In the genomic region with DNA sequence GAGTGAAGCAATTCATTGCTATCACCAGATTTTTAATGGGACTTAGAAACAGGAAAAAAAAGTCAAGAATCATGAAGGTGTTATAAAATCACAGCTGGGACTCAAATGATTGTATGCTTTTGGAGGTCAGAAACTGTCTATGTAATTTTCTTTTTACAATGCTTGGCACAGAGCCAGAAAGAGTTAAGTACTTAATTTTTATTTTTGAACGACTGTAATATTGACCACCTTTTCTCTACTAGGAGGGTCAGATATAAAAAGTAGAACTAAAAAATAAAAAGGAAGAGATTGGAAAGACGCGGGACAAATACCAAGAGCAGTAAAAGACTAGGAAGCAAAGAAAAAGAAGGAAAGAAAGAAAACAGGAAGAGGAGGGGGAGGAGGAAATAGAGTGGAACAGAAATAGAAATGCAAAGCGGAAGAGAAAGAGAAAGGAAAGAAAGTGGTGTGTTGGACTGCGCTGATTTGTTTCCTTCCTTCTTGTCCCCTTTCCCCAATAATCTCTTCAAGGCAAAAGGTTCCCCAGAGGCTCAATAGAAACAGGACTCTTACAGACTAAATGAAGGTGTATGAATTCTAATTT, we compare ENCODE assay signal across 12 cellular contexts. TPM values are rescaled to one million over a fixed set of nuclear protein-coding genes. Genes with fewer than 3 reads are reported as not detected.
DNase-seq lines count a peak whose midpoint lies in the region; ATAC-seq and TF ChIP-seq lines count a peak whose summit lies in the region.
"Had no signal": no experiment of that assay in that cellular context is flagged by ENCODE, and none has a peak within 500 bp of the region (broad histone marks: within the 10 kb centered on the region; RNA-seq: fewer than 3 reads in every experiment).

No MANE protein-coding gene starts in this region.

- H3K27ac ChIP-seq in left ventricle myocardium inferior (replicated peaks) = no peak overlapping the region
- H3K27ac ChIP-seq: heart right ventricle had no signal

- H3K9me3 ChIP-seq in left ventricle myocardium inferior (replicated peaks) = peaks cover under 1% of the 10 kb centered on the region

- TF ChIP-seq RAD21 in Ishikawa (IDR thresholded peaks at IDR 0.05; ENCODE audit: low read depth) = no peak

- H3K4me1 ChIP-seq in left ventricle myocardium inferior = no peaks in the 10 kb centered on the region

- H3K36me3 Mint-ChIP-seq in T-helper 1 cell treated with Interleukin-12 subunit alpha and Interleukin-12 subunit beta and Interleukin-4 antibody, amounts not matched to agents 30 μg/mL and 1 μg/mL, for 36 hours (ENCODE audit: low read depth) = peaks cover 27% of the 10 kb centered on the region
- no peaks in the 10 kb centered on the region for H3K36me3 Mint-ChIP-seq in activated CD8-positive, alpha-beta T cell treated with anti-CD3 and anti-CD28 coated beads for 36 hours (ENCODE audit: low read depth)
- no peaks in the 10 kb centered on the region for H3K36me3 Mint-ChIP-seq in natural killer cell

- POLR2A ChIA-PET in activated CD8-positive, alpha-beta T cell treated with anti-CD3 and anti-CD28 coated beads for 36 hours (lab: Charles Lee) = interaction anchor here (2.4 kb wide), 1 partner anchor 23 kb away, joined by 10 read pairs; the partner anchor contains the start of gene C1GALT1

- H3K9me3 Mint-ChIP-seq in T-helper 1 cell treated with Interleukin-12 subunit alpha and Interleukin-12 subunit beta and Interleukin-4 antibody, amounts not matched to agents 30 μg/mL and 1 μg/mL, for 36 hours = peaks cover 24% of the 10 kb centered on the region
- H3K9me3 Mint-ChIP-seq in activated CD8-positive, alpha-beta T cell treated with anti-CD3 and anti-CD28 coated beads for 36 hours = peaks cover 5% of the 10 kb centered on the region
- H3K9me3 Mint-ChIP-seq in natural killer cell = peaks cover 0 to 2% of the 10 kb centered on the region in 2 donors

- no peaks in the 10 kb centered on the region for H3K36me3 ChIP-seq in left ventricle myocardium inferior
- H3K36me3 ChIP-seq: heart right ventricle had no signal

- intact Hi-C loops in activated CD8-positive, alpha-beta T cell treated with anti-CD3 and anti-CD28 coated beads for 36 hours (cut with micrococcal nuclease) = no loop called here
- intact Hi-C loops in natural killer cell (cut with micrococcal nuclease) = no loop called here
- intact Hi-C loops in left ventricle myocardium inferior (cut with micrococcal nuclease) = no loop called here

- peak overlapping the region; percentile 65 for H3K27ac Mint-ChIP-seq in T-helper 1 cell treated with Interleukin-12 subunit alpha and Interleukin-12 subunit beta and Interleukin-4 antibody, amounts not matched to agents 30 μg/mL and 1 μg/mL, for 36 hours
- peak overlapping the region; percentile 91 for H3K27ac Mint-ChIP-seq in activated CD8-positive, alpha-beta T cell treated with anti-CD3 and anti-CD28 coated beads for 36 hours
- peak overlapping the region; percentile 91 to 95 for H3K27ac Mint-ChIP-seq in natural killer cell

- DNase-seq in T-helper 1 cell (no peak), natural killer cell (no peak), left ventricle myocardium inferior (no peak), erythroblast (lab: John Stamatoyannopoulos, UW) (no peak), OCI-M2 (lab: John Stamatoyannopoulos, UW; ENCODE audit: unreplicated experiment) (no peak)
- DNase-seq in activated CD8-positive, alpha-beta T cell treated with anti-CD3 and anti-CD28 coated beads for 36 hours = no peak
- DNase-seq: cortex of kidney, heart right ventricle, T1000 had no signal

- TF ChIP-seq POLR2A in erythroblast (IDR thresholded peaks at IDR 0.05; ENCODE audit: low read length) = no peak

- no peaks in the 10 kb centered on the region for H3K27me3 ChIP-seq in left ventricle myocardium inferior (ENCODE audit: low read depth)

- peaks cover 42% of the 10 kb centered on the region for H3K4me1 Mint-ChIP-seq in T-helper 1 cell treated with Interleukin-12 subunit alpha and Interleukin-12 subunit beta and Interleukin-4 antibody, amounts not matched to agents 30 μg/mL and 1 μg/mL, for 36 hours (ENCODE audit: low read depth)
- H3K4me1 Mint-ChIP-seq in activated CD8-positive, alpha-beta T cell treated with anti-CD3 and anti-CD28 coated beads for 36 hours (ENCODE audit: low read depth) = peaks cover 49% of the 10 kb centered on the region
- peaks cover 59 to 60% of the 10 kb centered on the region in 2 donors for H3K4me1 Mint-ChIP-seq in natural killer cell

- peak overlapping the region; percentile 45 for H3K4me3 Mint-ChIP-seq in T-helper 1 cell treated with Interleukin-12 subunit alpha and Interleukin-12 subunit beta and Interleukin-4 antibody, amounts not matched to agents 30 μg/mL and 1 μg/mL, for 36 hours
- H3K4me3 Mint-ChIP-seq in activated CD8-positive, alpha-beta T cell treated with anti-CD3 and anti-CD28 coated beads for 36 hours = peak overlapping the region; percentile 68
- peak overlapping the region; percentile 93 for H3K4me3 Mint-ChIP-seq in natural killer cell

- TF ChIP-seq EP300 in Ishikawa (IDR thresholded peaks at IDR 0.05; ENCODE audit: borderline replicate concordance) = no peak

- no peaks in the 10 kb centered on the region for H3K27me3 Mint-ChIP-seq in T-helper 1 cell treated with Interleukin-12 subunit alpha and Interleukin-12 subunit beta and Interleukin-4 antibody, amounts not matched to agents 30 μg/mL and 1 μg/mL, for 36 hours (ENCODE audit: low read depth)
- H3K27me3 Mint-ChIP-seq in activated CD8-positive, alpha-beta T cell treated with anti-CD3 and anti-CD28 coated beads for 36 hours = no peaks in the 10 kb centered on the region
- no peaks in the 10 kb centered on the region for H3K27me3 Mint-ChIP-seq in natural killer cell (ENCODE audit: low read depth in 2 of 2)

- CTCF ChIA-PET in activated CD8-positive, alpha-beta T cell treated with anti-CD3 and anti-CD28 coated beads for 36 hours (lab: Charles Lee) = no interaction called here

- no peak for ATAC-seq in activated CD8-positive, alpha-beta T cell treated with anti-CD3 and anti-CD28 coated beads for 36 hours
- no peak for ATAC-seq in natural killer cell
- ATAC-seq: heart right ventricle had no signal

- H3K4me3 ChIP-seq in left ventricle myocardium inferior = no peak overlapping the region
- H3K4me3 ChIP-seq: smooth muscle cell had no signal

- no peak for TF ChIP-seq CTCF in activated CD8-positive, alpha-beta T cell treated with anti-CD3 and anti-CD28 coated beads for 36 hours (IDR thresholded peaks at IDR 0.05)
- TF ChIP-seq CTCF in natural killer cell (IDR thresholded peaks at IDR 0.05) = no peak
- no peak for TF ChIP-seq CTCF in left ventricle myocardium inferior (IDR thresholded peaks at IDR 0.05; ENCODE audit: borderline replicate concordance)

TF ChIP-seq in Ishikawa, 13 proteins besides CTCF, POLR2A, EP300 and RAD21:
- TF ChIP-seq MAX (IDR thresholded peaks at IDR 0.05) (no peak), NFIC (IDR thresholded peaks at IDR 0.05) (peak; percentile 21; the same call in 1 of the 2 replicates), TAF1 (IDR thresholded peaks at IDR 0.05; ENCODE audit: low read depth) (no peak), YY1 (IDR thresholded peaks at IDR 0.05; ENCODE audit: low read depth) (no peak), CREB1 (IDR thresholded peaks at IDR 0.05; ENCODE audit: low read depth) (no peak), ZBTB7A (IDR thresholded peaks at IDR 0.05; ENCODE audit: low read depth) (no peak)
- TF ChIP-seq, protein P1, sequence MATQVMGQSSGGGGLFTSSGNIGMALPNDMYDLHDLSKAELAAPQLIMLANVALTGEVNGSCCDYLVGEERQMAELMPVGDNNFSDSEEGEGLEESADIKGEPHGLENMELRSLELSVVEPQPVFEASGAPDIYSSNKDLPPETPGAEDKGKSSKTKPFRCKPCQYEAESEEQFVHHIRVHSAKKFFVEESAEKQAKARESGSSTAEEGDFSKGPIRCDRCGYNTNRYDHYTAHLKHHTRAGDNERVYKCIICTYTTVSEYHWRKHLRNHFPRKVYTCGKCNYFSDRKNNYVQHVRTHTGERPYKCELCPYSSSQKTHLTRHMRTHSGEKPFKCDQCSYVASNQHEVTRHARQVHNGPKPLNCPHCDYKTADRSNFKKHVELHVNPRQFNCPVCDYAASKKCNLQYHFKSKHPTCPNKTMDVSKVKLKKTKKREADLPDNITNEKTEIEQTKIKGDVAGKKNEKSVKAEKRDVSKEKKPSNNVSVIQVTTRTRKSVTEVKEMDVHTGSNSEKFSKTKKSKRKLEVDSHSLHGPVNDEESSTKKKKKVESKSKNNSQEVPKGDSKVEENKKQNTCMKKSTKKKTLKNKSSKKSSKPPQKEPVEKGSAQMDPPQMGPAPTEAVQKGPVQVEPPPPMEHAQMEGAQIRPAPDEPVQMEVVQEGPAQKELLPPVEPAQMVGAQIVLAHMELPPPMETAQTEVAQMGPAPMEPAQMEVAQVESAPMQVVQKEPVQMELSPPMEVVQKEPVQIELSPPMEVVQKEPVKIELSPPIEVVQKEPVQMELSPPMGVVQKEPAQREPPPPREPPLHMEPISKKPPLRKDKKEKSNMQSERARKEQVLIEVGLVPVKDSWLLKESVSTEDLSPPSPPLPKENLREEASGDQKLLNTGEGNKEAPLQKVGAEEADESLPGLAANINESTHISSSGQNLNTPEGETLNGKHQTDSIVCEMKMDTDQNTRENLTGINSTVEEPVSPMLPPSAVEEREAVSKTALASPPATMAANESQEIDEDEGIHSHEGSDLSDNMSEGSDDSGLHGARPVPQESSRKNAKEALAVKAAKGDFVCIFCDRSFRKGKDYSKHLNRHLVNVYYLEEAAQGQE (IDR thresholded peaks at IDR 0.05; ENCODE audit: low read depth) = no peak

RNA-seq across cellular contexts. Expression of gene C1GALT1, which starts 23.2 kb away (rescaled TPM):
- 10 to 100 TPM; 39.0 to 39.5 TPM for total RNA-seq in activated CD8-positive, alpha-beta T cell treated with anti-CD3 and anti-CD28 coated beads for 36 hours
- total RNA-seq in natural killer cell (10 to 100 TPM; 54.5 to 64.5 (median 63.7) TPM), left ventricle myocardium inferior (19.4 TPM)
